22 cellular contexts compared by ENCODE assay signal in genomic region chr2:28277466-28277865, GRCh38.
DNase-seq lines count a peak whose midpoint lies in the region; ATAC-seq and TF ChIP-seq lines count a peak whose summit lies in the region.
"Had no signal": no experiment of that assay in that cellular context is flagged by ENCODE, and none has a peak within 500 bp of the region (broad histone marks: within the 10 kb centered on the region; RNA-seq: fewer than 3 reads in every experiment).

No MANE protein-coding gene starts in this region.

- H3K4me2 ChIP-seq in PC-9, result no peak overlapping the region

- DNase-seq in NCI-H1105 treated with DMSO at 0.1 percent for 48 hours (lab: John Stamatoyannopoulos, UW) (peak; percentile 2), NCI-H1105 (lab: John Stamatoyannopoulos, UW) (no peak), NCI-H2029 treated with DMSO at 0.1 percent for 48 hours (lab: John Stamatoyannopoulos, UW) (peak; percentile 84), PC-9 (no peak), type B pancreatic cell (ENCODE audit: extremely low spot score, unreplicated experiment) (no peak)
- DNase-seq: activated CD4-positive, alpha-beta T cell treated with anti-CD3 and anti-CD28 coated beads, Interleukin-2, amount 50 U/mL, for 48 hours; activated naive CD4-positive, alpha-beta T cell treated with Interleukin-2 at 50 U/mL for 16 hours; activated T-cell treated with anti-CD3 and anti-CD28 coated beads for 4 hours; anterior cingulate cortex; cerebellar nuclear complex; effector memory CD4-positive, alpha-beta T cell; islet precursor cell; naive B cell; NCI-H1694 treated with DMSO at 0.1 percent for 48 hours; Right ventricle myocardium superior; stimulated activated CD4-positive, alpha-beta T cell treated with anti-CD3 and anti-CD28 coated beads, Interleukin-2, amount 100 ng/mL, for 48 hours had no signal

- no peak for TF ChIP-seq EP300 in gastroesophageal sphincter (IDR thresholded peaks at IDR 0.05)

- POLR2A ChIA-PET in PC-9 (lab: Charles Lee; ENCODE audit: unreplicated experiment), result no interaction called here

- H3K36me3 ChIP-seq in PC-9 (ENCODE audit: low read depth) (no peaks in the 10 kb centered on the region), gastroesophageal sphincter (no peaks in the 10 kb centered on the region)

- TF ChIP-seq POLR2A in gastroesophageal sphincter (IDR thresholded peaks at IDR 0.05), result no peak

- CTCF ChIA-PET in PC-9 (lab: Charles Lee), result no interaction called here

- H3K9me3 Mint-ChIP-seq in type B pancreatic cell, result no peaks in the 10 kb centered on the region
- H3K9me3 Mint-ChIP-seq: naive B cell had no signal

- H3K4me3 ChIP-seq in PC-9 (no peak overlapping the region), gastroesophageal sphincter (no peak overlapping the region)

- peaks cover 63% of the 10 kb centered on the region for H3F3A ChIP-seq in PC-9 (ENCODE audit: insufficient read depth, low read depth)

- H3K27me3 Mint-ChIP-seq in type B pancreatic cell, result no peaks in the 10 kb centered on the region
- H3K27me3 Mint-ChIP-seq: B cell, naive B cell had no signal

- no TSS peak for BruUV-seq in PC-9 (replicated peaks; lab: Mats Ljungman, UMichigan)

- H3K9me3 ChIP-seq in PC-9 (ENCODE audit: insufficient read depth, low read depth) (no peaks in the 10 kb centered on the region), gastroesophageal sphincter (no peaks in the 10 kb centered on the region)

- no peak overlapping the region for H2AFZ ChIP-seq in PC-9
- H2AFZ ChIP-seq: parathyroid adenoma had no signal

- H3K79me2 ChIP-seq in PC-9 (ENCODE audit: low read depth), result no peaks in the 10 kb centered on the region; the same call in 1 of the 2 replicates
- H3K79me2 ChIP-seq: parathyroid adenoma had no signal

- peaks cover 15% of the 10 kb centered on the region for H3K4me1 Mint-ChIP-seq in type B pancreatic cell (ENCODE audit: unreplicated experiment)

- H3K27ac ChIP-seq in PC-9 (peak overlapping the region; percentile 90), gastroesophageal sphincter (no peak overlapping the region)
- H3K27ac ChIP-seq: 22Rv1, parathyroid adenoma had no signal

- H4K20me1 ChIP-seq in PC-9 (ENCODE audit: insufficient read depth), result no peaks in the 10 kb centered on the region

- no peaks in the 10 kb centered on the region for H3K9me2 ChIP-seq in PC-9 (ENCODE audit: insufficient read depth)

- H3K27me3 ChIP-seq in PC-9 (ENCODE audit: insufficient read depth, low read depth) (no peaks in the 10 kb centered on the region), gastroesophageal sphincter (no peaks in the 10 kb centered on the region)

- intact Hi-C loops in PC-9 (cut with micrococcal nuclease; ENCODE audit: unreplicated experiment), result loop anchor here (2.0 to 10.0 kb wide), 4 partner anchors 49 to 570 kb away; no protein-coding TSS in a partner anchor

- peaks cover 14% of the 10 kb centered on the region for H3K36me3 Mint-ChIP-seq in type B pancreatic cell

- H3K4me3 Mint-ChIP-seq in type B pancreatic cell, result no peak overlapping the region
- H3K4me3 Mint-ChIP-seq: B cell, naive B cell had no signal

- ATAC-seq in HG02678 (IDR thresholded peaks at IDR 0.05; ENCODE audit: unreplicated experiment) (no peak), HG02763 (IDR thresholded peaks at IDR 0.05; ENCODE audit: unreplicated experiment) (no peak), gastroesophageal sphincter (no peak)

- peaks cover 95% of the 10 kb centered on the region for H3K4me1 ChIP-seq in PC-9 (replicated peaks; ENCODE audit: insufficient read depth)
- peaks cover 6 to 30% (median 13%) of the 10 kb centered on the region in 3 donors for H3K4me1 ChIP-seq in gastroesophageal sphincter
- H3K4me1 ChIP-seq: parathyroid adenoma had no signal

- peak overlapping the region; percentile 50 for H3K27ac Mint-ChIP-seq in type B pancreatic cell
- H3K27ac Mint-ChIP-seq: B cell, naive B cell had no signal

- WGBS in gastroesophageal sphincter (ENCODE audit: low coverage in 1 of 2), 2 donors, result 83 to 91% methylated on average over 6 to 7 of the region's 7 CpGs

- TF ChIP-seq CTCF in PC-9 (conservative IDR thresholded peaks at IDR 0.05), result no peak
- TF ChIP-seq CTCF in type B pancreatic cell (conservative IDR thresholded peaks at IDR 0.05), result no peak
- TF ChIP-seq CTCF in gastroesophageal sphincter (IDR thresholded peaks at IDR 0.05), result no peak

Comparison
In these comparisons a context has a peak if more than half of its experiments do, and no peak if none do; other contexts are left out.
1. DNase-seq: peak in NCI-H1105 treated with DMSO at 0.1 percent for 48 hours (single experiment) and NCI-H2029 treated with DMSO at 0.1 percent for 48 hours (single experiment); none in NCI-H1105 (single experiment), PC-9 (0 of 2) and type B pancreatic cell (single experiment).